Comparison of ENCODE assay signal across 8 cellular contexts in the genomic region with DNA sequence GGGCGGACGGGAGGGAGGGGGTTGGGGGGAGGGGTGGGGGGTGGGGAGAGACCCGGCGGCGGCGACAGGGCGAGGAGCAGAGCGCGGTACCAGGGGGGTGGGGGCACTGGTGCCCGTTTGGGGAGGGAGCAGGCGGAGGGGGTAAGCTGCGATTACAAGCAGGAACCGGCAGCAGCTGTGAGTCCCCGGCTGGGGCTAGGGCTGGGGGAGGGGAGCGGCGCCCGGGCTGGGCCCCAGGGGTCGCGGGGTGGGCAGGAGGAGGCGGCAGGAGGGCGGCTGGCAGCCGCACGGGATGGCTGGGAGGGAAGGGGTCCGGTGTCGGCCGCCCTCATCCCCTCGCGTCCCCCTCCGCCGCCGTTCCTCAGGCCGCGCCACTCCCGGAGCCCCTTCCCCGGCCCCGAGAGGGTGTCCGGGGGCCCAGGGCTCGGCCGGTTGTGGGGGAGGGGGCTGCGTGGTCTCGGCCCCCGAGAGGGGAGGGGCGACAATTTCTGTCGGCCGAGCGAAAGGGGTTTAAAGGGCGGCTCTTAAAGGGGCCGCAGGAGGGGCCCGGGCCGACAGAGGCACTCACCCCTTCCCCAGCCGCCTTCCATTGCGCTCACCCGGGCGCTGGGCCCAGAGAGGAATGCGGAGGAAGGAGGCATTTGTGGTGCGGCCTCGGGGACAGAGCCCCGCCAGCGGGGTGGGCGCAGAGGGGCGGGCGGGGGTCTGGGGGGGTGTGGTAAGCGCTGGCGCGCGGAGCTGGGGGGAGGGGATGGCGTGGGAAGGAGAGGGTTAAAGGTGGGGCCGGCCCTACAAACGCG. TPM values are rescaled to one million over a fixed set of nuclear protein-coding genes. Genes with fewer than 3 reads are reported as not detected.
A peak's percentile ranks its signal among the peaks of the same experiment; 100 is the strongest.
DNase-seq lines count a peak whose midpoint lies in the region; ATAC-seq lines count a peak whose summit lies in the region.

A gene with protein sequence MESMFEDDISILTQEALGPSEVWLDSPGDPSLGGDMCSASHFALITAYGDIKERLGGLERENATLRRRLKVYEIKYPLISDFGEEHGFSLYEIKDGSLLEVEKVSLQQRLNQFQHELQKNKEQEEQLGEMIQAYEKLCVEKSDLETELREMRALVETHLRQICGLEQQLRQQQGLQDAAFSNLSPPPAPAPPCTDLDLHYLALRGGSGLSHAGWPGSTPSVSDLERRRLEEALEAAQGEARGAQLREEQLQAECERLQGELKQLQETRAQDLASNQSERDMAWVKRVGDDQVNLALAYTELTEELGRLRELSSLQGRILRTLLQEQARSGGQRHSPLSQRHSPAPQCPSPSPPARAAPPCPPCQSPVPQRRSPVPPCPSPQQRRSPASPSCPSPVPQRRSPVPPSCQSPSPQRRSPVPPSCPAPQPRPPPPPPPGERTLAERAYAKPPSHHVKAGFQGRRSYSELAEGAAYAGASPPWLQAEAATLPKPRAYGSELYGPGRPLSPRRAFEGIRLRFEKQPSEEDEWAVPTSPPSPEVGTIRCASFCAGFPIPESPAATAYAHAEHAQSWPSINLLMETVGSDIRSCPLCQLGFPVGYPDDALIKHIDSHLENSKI (plus strand): TSS at position 144 of the 800 bp plus-strand sequence. CDS start 1,952 bp downstream, outside the sequence.

- H3K4me1 ChIP-seq in effector memory CD4-positive, alpha-beta T cell (ENCODE audit: control insufficient read depth, insufficient read depth, low read length, poor library complexity, severe bottlenecking), result peaks cover 20% of the 10 kb centered on the region
- H3K4me1 ChIP-seq in stomach smooth muscle (ENCODE audit: control insufficient read depth, insufficient read depth, low read length), result peaks cover 26% of the 10 kb centered on the region

- H3K27ac ChIP-seq in effector memory CD4-positive, alpha-beta T cell (ENCODE audit: insufficient read depth, low read length, poor library complexity, severe bottlenecking), result peak within 1 kb of the TSS; percentile 48
- H3K27ac ChIP-seq in stomach smooth muscle (ENCODE audit: low read length), result peak within 1 kb of the TSS; percentile 71

- peak; percentile 53 for DNase-seq in ELR (ENCODE audit: low read depth)
- peak; percentile 47 to 49 for DNase-seq in NCI-H1930 (lab: John Stamatoyannopoulos, UW)
- peak; percentile 60 to 68 for DNase-seq in activated CD4-positive, alpha-beta T cell treated with anti-CD3 and anti-CD28 coated beads, Interleukin-2, amount 50 U/mL, for 4 hours
- DNase-seq in effector memory CD4-positive, alpha-beta T cell, result peak in 2 of 3 donors; percentile 36 to 37
- peak; percentile 89 for DNase-seq in mesenteric fat pad (ENCODE audit: low spot score)
- no peak for DNase-seq in inferior parietal cortex (ENCODE audit: extremely low spot score)

- no peaks in the 10 kb centered on the region for H3K9me3 ChIP-seq in effector memory CD4-positive, alpha-beta T cell (ENCODE audit: control insufficient read depth, low read length)
- no peaks in the 10 kb centered on the region for H3K9me3 ChIP-seq in stomach smooth muscle (ENCODE audit: control insufficient read depth in 2 of 2, low read length in 2 of 2)

- H3K4me3 ChIP-seq in effector memory CD4-positive, alpha-beta T cell (ENCODE audit: insufficient read depth, low read depth, low read length, poor library complexity, severe bottlenecking), result peak within 1 kb of the TSS; percentile 89
- H3K4me3 ChIP-seq in stomach smooth muscle (ENCODE audit: low read length in 2 of 2), result peak within 1 kb of the TSS; percentile 80

- ATAC-seq in GM19455 (IDR thresholded peaks at IDR 0.05; ENCODE audit: unreplicated experiment), result no peak

- H3K27me3 ChIP-seq in effector memory CD4-positive, alpha-beta T cell (replicated peaks; ENCODE audit: control insufficient read depth, insufficient read depth, low read length, poor library complexity, severe bottlenecking), result no peaks in the 10 kb centered on the region
- H3K27me3 ChIP-seq in stomach smooth muscle (ENCODE audit: control insufficient read depth in 1 of 2, insufficient read depth in 2 of 2, low read length in 2 of 2), result no peaks in the 10 kb centered on the region

- H3K36me3 ChIP-seq in effector memory CD4-positive, alpha-beta T cell (ENCODE audit: control insufficient read depth, insufficient read depth, low read length), result no peaks in the 10 kb centered on the region
- H3K36me3 ChIP-seq in stomach smooth muscle (ENCODE audit: control insufficient read depth in 2 of 2, insufficient read depth in 2 of 2, low read length in 2 of 2), result peaks cover 3 to 6% of the 10 kb centered on the region in 2 donors

- H3K9ac ChIP-seq in stomach smooth muscle (ENCODE audit: low read length in 2 of 2), result peak within 1 kb of the TSS; percentile 58 to 79

RNA-seq across cellular contexts. Expression of the gene that starts here (rescaled TPM):
- total RNA-seq in mesenteric fat pad, result 21.7 TPM
